25 cellular contexts compared by ENCODE assay signal in the genomic region with DNA sequence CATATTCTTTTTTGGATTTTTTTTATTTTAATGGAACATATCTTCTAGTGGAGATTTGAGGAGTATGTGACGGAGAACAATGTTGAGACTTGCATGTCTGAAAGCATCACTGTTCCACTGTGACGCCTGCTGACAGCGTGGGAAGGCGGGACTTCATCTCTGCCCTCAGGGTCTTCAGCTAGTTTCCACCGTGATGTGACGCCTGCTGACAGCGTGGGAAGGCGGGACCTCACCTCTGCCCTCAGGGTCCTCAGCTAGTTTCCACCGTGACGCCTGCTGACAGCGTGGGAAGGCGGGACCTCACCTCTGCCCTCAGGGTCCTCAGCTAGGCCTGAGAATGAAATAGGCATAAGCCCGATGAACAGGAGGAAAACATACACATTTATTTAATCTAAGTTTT.
"Had no signal": no experiment of that assay in that cellular context is flagged by ENCODE, and none has a peak within 500 bp of the region (broad histone marks: within the 10 kb centered on the region; RNA-seq: fewer than 3 reads in every experiment).

No MANE protein-coding gene starts in this region.

- H3K27ac Mint-ChIP-seq: activated CD4-positive, alpha-beta memory T cell treated with anti-CD3 and anti-CD28 coated beads, Interleukin-2, amount 10 ng/mL, durations not matched to agents 7 days and 5 days; activated naive CD4-positive, alpha-beta T cell treated with anti-CD3 and anti-CD28 coated beads, Interleukin-2, amount 10 ng/mL, durations not matched to agents 7 days and 5 days; activated naive CD8-positive, alpha-beta T cell; activated naive CD8-positive, alpha-beta T cell treated with anti-CD3 and anti-CD28 coated beads, Interleukin-2, amount 50 U/mL, for 24 hours; activated T-helper 1 cell treated with anti-CD3 and anti-CD28 coated beads, Interleukin-12 subunit alpha, Interleukin-12 subunit beta, Interleukin-2, Interleukin-4 antibody, amounts not matched to agents 30 ng/mL and 10 ng/mL and 1 ng/mL, durations not matched to agents 14 hours and 24 hours and 36 hours had no signal

- H3K36me3 ChIP-seq: WERI-Rb-1 had no signal

- ATAC-seq: activated naive CD8-positive, alpha-beta T cell treated with anti-CD3 and anti-CD28 coated beads, Interleukin-2, amount 50 U/mL, for 24 hours; Panc1 had no signal

- H3K9me3 Mint-ChIP-seq: activated CD4-positive, alpha-beta memory T cell treated with anti-CD3 and anti-CD28 coated beads, Interleukin-2, amount 10 ng/mL, durations not matched to agents 7 days and 5 days; activated naive CD4-positive, alpha-beta T cell treated with anti-CD3 and anti-CD28 coated beads, Interleukin-2, amount 10 ng/mL, durations not matched to agents 7 days and 5 days; activated naive CD8-positive, alpha-beta T cell treated with anti-CD3 and anti-CD28 coated beads, Interleukin-2, amount 50 U/mL, for 24 hours; activated T-helper 1 cell treated with anti-CD3 and anti-CD28 coated beads, Interleukin-12 subunit alpha, Interleukin-12 subunit beta, Interleukin-2, Interleukin-4 antibody, amounts not matched to agents 30 ng/mL and 10 ng/mL and 1 ng/mL, durations not matched to agents 14 hours and 24 hours and 36 hours; brain had no signal

- H3K27ac ChIP-seq: WERI-Rb-1 had no signal

- H3K4me1 Mint-ChIP-seq: activated CD4-positive, alpha-beta memory T cell treated with anti-CD3 and anti-CD28 coated beads, Interleukin-2, amount 10 ng/mL, durations not matched to agents 7 days and 5 days; activated naive CD4-positive, alpha-beta T cell treated with anti-CD3 and anti-CD28 coated beads, Interleukin-2, amount 10 ng/mL, durations not matched to agents 7 days and 5 days; activated naive CD8-positive, alpha-beta T cell treated with anti-CD3 and anti-CD28 coated beads, Interleukin-2, amount 50 U/mL, for 24 hours had no signal

- H3K4me3 Mint-ChIP-seq: activated CD4-positive, alpha-beta memory T cell treated with anti-CD3 and anti-CD28 coated beads, Interleukin-2, amount 10 ng/mL, durations not matched to agents 7 days and 5 days; activated naive CD4-positive, alpha-beta T cell treated with anti-CD3 and anti-CD28 coated beads, Interleukin-2, amount 10 ng/mL, durations not matched to agents 7 days and 5 days; activated naive CD8-positive, alpha-beta T cell; activated naive CD8-positive, alpha-beta T cell treated with anti-CD3 and anti-CD28 coated beads, Interleukin-2, amount 50 U/mL, for 24 hours; activated T-helper 1 cell treated with anti-CD3 and anti-CD28 coated beads, Interleukin-12 subunit alpha, Interleukin-12 subunit beta, Interleukin-2, Interleukin-4 antibody, amounts not matched to agents 30 ng/mL and 10 ng/mL and 1 ng/mL, durations not matched to agents 14 hours and 24 hours and 36 hours; brain had no signal

- DNase-seq: activated CD4-positive, alpha-beta memory T cell treated with anti-CD3 and anti-CD28 coated beads, Interleukin-2, amount 10 ng/mL, durations not matched to agents 7 days and 5 days; activated CD4-positive, alpha-beta T cell treated with anti-CD3 and anti-CD28 coated beads for 1 hour; activated CD4-positive, alpha-beta T cell treated with anti-CD3 and anti-CD28 coated beads for 48 hours; activated CD4-positive, CD25-positive, alpha-beta regulatory T cell; activated effector memory CD4-positive, alpha-beta T cell treated with Interleukin-2 at 50 U/mL for 16 hours; activated naive CD4-positive, alpha-beta T cell treated with anti-CD3 and anti-CD28 coated beads, Interleukin-2, amount 10 ng/mL, durations not matched to agents 7 days and 5 days; activated naive CD8-positive, alpha-beta T cell treated with anti-CD3 and anti-CD28 coated beads, Interleukin-2, amount 50 U/mL, for 24 hours; activated T-cell treated with anti-CD3 and anti-CD28 coated beads, Interleukin-2, amount 50 U/mL, for 1 hour; anterior cingulate cortex; central memory CD4-positive, alpha-beta T cell; NCI-H1105 treated with DMSO at 0.1 percent for 48 hours; NCI-H1436; NCI-H1694 treated with DMSO at 0.1 percent for 48 hours; NCI-H2029; NCI-H345; NCI-H524 treated with DMSO at 0.1 percent for 48 hours; SHP77 treated with DMSO at 0.1 percent for 48 hours; SW 1271; T-helper 1 cell; T1000; WERI-Rb-1 had no signal

- H3K27me3 Mint-ChIP-seq: activated CD4-positive, alpha-beta memory T cell treated with anti-CD3 and anti-CD28 coated beads, Interleukin-2, amount 10 ng/mL, durations not matched to agents 7 days and 5 days; activated naive CD4-positive, alpha-beta T cell treated with anti-CD3 and anti-CD28 coated beads, Interleukin-2, amount 10 ng/mL, durations not matched to agents 7 days and 5 days; activated naive CD8-positive, alpha-beta T cell; activated naive CD8-positive, alpha-beta T cell treated with anti-CD3 and anti-CD28 coated beads, Interleukin-2, amount 50 U/mL, for 24 hours had no signal

- H3K36me3 Mint-ChIP-seq: activated naive CD4-positive, alpha-beta T cell treated with anti-CD3 and anti-CD28 coated beads, Interleukin-2, amount 10 ng/mL, durations not matched to agents 7 days and 5 days had no signal
